In genomic region chr2:169797601-169798000, GRCh38 we compare ENCODE assay signal across 15 cellular contexts. TPM values are rescaled to one million over a fixed set of nuclear protein-coding genes. Genes with fewer than 3 reads are reported as not detected.
DNase-seq lines count a peak whose midpoint lies in the region; ATAC-seq lines count a peak whose summit lies in the region.
"Had no signal": no experiment of that assay in that cellular context is flagged by ENCODE, and none has a peak within 500 bp of the region (broad histone marks: within the 10 kb centered on the region; RNA-seq: fewer than 3 reads in every experiment).

No MANE protein-coding gene starts in this region.

- DNase-seq in NCI-H82 (lab: John Stamatoyannopoulos, UW): peak; percentile 46
- no peak for DNase-seq in NCI-H82 treated with DMSO at 0.1 percent for 48 hours (lab: John Stamatoyannopoulos, UW; ENCODE audit: unreplicated experiment)
- no peak for DNase-seq in GM23248
- no peak for DNase-seq in natural killer cell treated with Interleukin-12 subunit alpha and Interleukin-12 subunit beta and Interleukin-15 and Interleukin-18, amount 100 ng/mL, for 72 hours (ENCODE audit: low spot score)
- DNase-seq in NCI-H2227 treated with DMSO at 0.1 percent for 48 hours (lab: John Stamatoyannopoulos, UW): no peak
- no peak for DNase-seq in NCI-H1048 (lab: John Stamatoyannopoulos, UW)
- DNase-seq: activated CD8-positive, alpha-beta memory T cell treated with anti-CD3 and anti-CD28 coated beads for 24 hours; adrenal gland; heart left ventricle; retina; stimulated activated CD4-positive, alpha-beta T cell treated with anti-CD3 and anti-CD28 coated beads, Interleukin-2, amount 100 ng/mL, for 24 hours; stimulated activated CD8-positive, alpha-beta memory T cell treated with anti-CD3 and anti-CD28 coated beads, Interleukin-4, amount 100 ng/mL, for 48 hours had no signal

- H3K4me3 Mint-ChIP-seq in activated T-helper 17 cell treated with anti-CD3 and anti-CD28 coated beads, Interleukin-2, amount 50 U/mL, for 72 hours: peak overlapping the region; percentile 97
- peak overlapping the region; percentile 68 for H3K4me3 Mint-ChIP-seq in natural killer cell treated with Interleukin-12 subunit alpha and Interleukin-12 subunit beta and Interleukin-15 and Interleukin-18, amount 100 ng/mL, for 72 hours

- 0 out of 2 replicates have a peak, but pooled peaks cover 4% of the 10 kb centered on the region for H3K4me1 ChIP-seq in GM23248 (ENCODE audit: insufficient read depth)

- H3K27ac ChIP-seq in GM23248: no peak overlapping the region

- no peaks in the 10 kb centered on the region for H3K9me3 Mint-ChIP-seq in activated T-helper 17 cell treated with anti-CD3 and anti-CD28 coated beads, Interleukin-2, amount 50 U/mL, for 72 hours
- no peaks in the 10 kb centered on the region for H3K9me3 Mint-ChIP-seq in natural killer cell treated with Interleukin-12 subunit alpha and Interleukin-12 subunit beta and Interleukin-15 and Interleukin-18, amount 100 ng/mL, for 72 hours

- H3K4me1 Mint-ChIP-seq in activated T-helper 17 cell treated with anti-CD3 and anti-CD28 coated beads, Interleukin-2, amount 50 U/mL, for 72 hours: no peaks in the 10 kb centered on the region
- H3K4me1 Mint-ChIP-seq in natural killer cell treated with Interleukin-12 subunit alpha and Interleukin-12 subunit beta and Interleukin-15 and Interleukin-18, amount 100 ng/mL, for 72 hours (ENCODE audit: low read depth in 2 of 2): peaks cover 8 to 12% of the 10 kb centered on the region in 2 donors

- ATAC-seq in activated T-helper 17 cell treated with anti-CD3 and anti-CD28 coated beads, Interleukin-2, amount 50 U/mL, for 72 hours (replicated peaks): no peak
- no peak for ATAC-seq in natural killer cell treated with Interleukin-12 subunit alpha and Interleukin-12 subunit beta and Interleukin-15 and Interleukin-18, amount 100 ng/mL, for 72 hours
- no peak for ATAC-seq in GM18861 (IDR thresholded peaks at IDR 0.05; ENCODE audit: unreplicated experiment)
- ATAC-seq: esophagus mucosa had no signal

- WGBS in GM23248 (ENCODE audit: low coverage in 1 of 2, low lambda C conversion rate in 2 of 2, missing lambda C conversion rate in 2 of 2), 2 experiments: 70 to 73% methylated on average over 5 of the region's 5 CpGs

- H3K27me3 Mint-ChIP-seq in activated T-helper 17 cell treated with anti-CD3 and anti-CD28 coated beads, Interleukin-2, amount 50 U/mL, for 72 hours: no peaks in the 10 kb centered on the region
- peaks cover 0 to 8% of the 10 kb centered on the region in 2 donors for H3K27me3 Mint-ChIP-seq in natural killer cell treated with Interleukin-12 subunit alpha and Interleukin-12 subunit beta and Interleukin-15 and Interleukin-18, amount 100 ng/mL, for 72 hours

- peaks cover 32% of the 10 kb centered on the region for H3K36me3 Mint-ChIP-seq in activated T-helper 17 cell treated with anti-CD3 and anti-CD28 coated beads, Interleukin-2, amount 50 U/mL, for 72 hours (ENCODE audit: low read depth)
- H3K36me3 Mint-ChIP-seq in natural killer cell treated with Interleukin-12 subunit alpha and Interleukin-12 subunit beta and Interleukin-15 and Interleukin-18, amount 100 ng/mL, for 72 hours: no peaks in the 10 kb centered on the region

- H2AFZ ChIP-seq in GM23248: peak overlapping the region; percentile 96

- H3K27ac Mint-ChIP-seq in activated T-helper 17 cell treated with anti-CD3 and anti-CD28 coated beads, Interleukin-2, amount 50 U/mL, for 72 hours: peak overlapping the region; percentile 98
- peak overlapping the region in 1 of 2 donors; percentile 52 for H3K27ac Mint-ChIP-seq in natural killer cell treated with Interleukin-12 subunit alpha and Interleukin-12 subunit beta and Interleukin-15 and Interleukin-18, amount 100 ng/mL, for 72 hours

- H3K9me2 ChIP-seq in GM23248 (ENCODE audit: insufficient read depth): no peaks in the 10 kb centered on the region

- H3K9ac ChIP-seq in GM23248: no peak overlapping the region

- H3K4me2 ChIP-seq in GM23248 (ENCODE audit: unreplicated experiment): no peak overlapping the region

- no peak overlapping the region for H3K4me3 ChIP-seq in GM23248

- H3K27me3 ChIP-seq in GM23248 (replicated peaks; ENCODE audit: insufficient read depth): no peaks in the 10 kb centered on the region
- H3K27me3 ChIP-seq: adrenal gland, heart left ventricle had no signal

- peaks cover 20% of the 10 kb centered on the region for H3K36me3 ChIP-seq in GM23248 (ENCODE audit: low read depth)

- no peaks in the 10 kb centered on the region for H3K9me3 ChIP-seq in GM23248 (ENCODE audit: low read depth)
- H3K9me3 ChIP-seq: adrenal gland, heart left ventricle had no signal

- H4K20me1 ChIP-seq in GM23248 (ENCODE audit: insufficient read depth): no peaks in the 10 kb centered on the region

- peaks cover 38% of the 10 kb centered on the region for H3K79me2 ChIP-seq in GM23248 (ENCODE audit: insufficient read depth)

- in situ Hi-C loops in GM23248 (cut with MboI): no loop called here

- no peaks in the 10 kb centered on the region for H3F3A ChIP-seq in GM23248 (ENCODE audit: insufficient read depth)

RNA-seq across cellular contexts. Expression of gene SSB, which starts 1.1 kb away (rescaled TPM):
- total RNA-seq in GM23248 (2014; rRNA removed; shearing (Covaris generic)): 80.4 and 97.6 TPM in 2 replicates
- 200 and 204 TPM in 2 replicates for polyA plus RNA-seq in GM23248 (2016; fragmentation: Nextera tagmentation; extraction: Ambion mirVana)
- 100 to 1,000 TPM in 1 of 2 donors, 10 to 100 TPM in 1; 39.5 to 112 TPM for total RNA-seq in activated T-helper 17 cell treated with anti-CD3 and anti-CD28 coated beads, Interleukin-2, amount 50 U/mL, for 72 hours
- 100 to 1,000 TPM in 1 of 2 donors, 10 to 100 TPM in 1; 66.8 to 105 TPM for total RNA-seq in natural killer cell treated with Interleukin-12 subunit alpha and Interleukin-12 subunit beta and Interleukin-15 and Interleukin-18, amount 100 ng/mL, for 72 hours

RNA-seq across cellular contexts. Expression of gene METTL5, which starts 27.1 kb away (rescaled TPM):
- 23.6 and 29.2 TPM in 2 replicates for total RNA-seq in GM23248 (2014; rRNA removed; shearing (Covaris generic))
- 78.6 and 83.2 TPM in 2 replicates for polyA plus RNA-seq in GM23248 (2016; fragmentation: Nextera tagmentation; extraction: Ambion mirVana)
- 10 to 100 TPM; 54.4 to 78.7 TPM for total RNA-seq in activated T-helper 17 cell treated with anti-CD3 and anti-CD28 coated beads, Interleukin-2, amount 50 U/mL, for 72 hours
- 10 to 100 TPM; 50.7 to 56.9 TPM for total RNA-seq in natural killer cell treated with Interleukin-12 subunit alpha and Interleukin-12 subunit beta and Interleukin-15 and Interleukin-18, amount 100 ng/mL, for 72 hours

RNA-seq across cellular contexts. Expression of gene UBR3, which starts 29.7 kb away (rescaled TPM):
- 21.2 and 22.4 TPM in 2 replicates for total RNA-seq in GM23248 (2014; rRNA removed; shearing (Covaris generic))
- polyA plus RNA-seq in GM23248 (2016; fragmentation: Nextera tagmentation; extraction: Ambion mirVana): 8.9 and 9.2 TPM in 2 replicates
- total RNA-seq in activated T-helper 17 cell treated with anti-CD3 and anti-CD28 coated beads, Interleukin-2, amount 50 U/mL, for 72 hours: 10 to 100 TPM; 28.6 to 32.7 TPM
- total RNA-seq in natural killer cell treated with Interleukin-12 subunit alpha and Interleukin-12 subunit beta and Interleukin-15 and Interleukin-18, amount 100 ng/mL, for 72 hours: 10 to 100 TPM; 42.7 to 54.1 TPM
